Comparison of ENCODE assay signal across 9 cellular contexts in genomic region chr21:32410916-32411315, GRCh38. TPM values are rescaled to one million over a fixed set of nuclear protein-coding genes. Genes with fewer than 3 reads are reported as not detected.
DNase-seq lines count a peak whose midpoint lies in the region; ATAC-seq lines count a peak whose summit lies in the region.
"Had no signal": no experiment of that assay in that cellular context is flagged by ENCODE, and none has a peak within 500 bp of the region (broad histone marks: within the 10 kb centered on the region; RNA-seq: fewer than 3 reads in every experiment).

No MANE protein-coding gene starts in this region.

- H3K27ac ChIP-seq in GM23248, result no peak overlapping the region
- peak overlapping the region; percentile 92 for H3K27ac ChIP-seq in skeletal muscle tissue (ENCODE audit: low read depth, low read length)
- H3K27ac ChIP-seq: KMS-11 had no signal

- H3K27me3 ChIP-seq in GM23248 (replicated peaks; ENCODE audit: insufficient read depth) (no peaks in the 10 kb centered on the region), skeletal muscle tissue (ENCODE audit: control insufficient read depth in 3 of 3, insufficient read depth in 3 of 3, low read length in 3 of 3) (no peaks in the 10 kb centered on the region)

- H3K4me3 ChIP-seq in GM23248 (peak overlapping the region; percentile 79; the same call in 1 of the 2 replicates), skeletal muscle tissue (ENCODE audit: low read length in 3 of 3) (peak overlapping the region in 2 of 3 donors; percentile 82 to 84)

- peak overlapping the region; percentile 90 for H3K27ac Mint-ChIP-seq in activated T-cell treated with anti-CD3 and anti-CD28 coated beads, Interleukin-2, amount 50 U/mL, for 72 hours

- no peaks in the 10 kb centered on the region for H4K20me1 ChIP-seq in GM23248 (ENCODE audit: insufficient read depth)

- peak overlapping the region; percentile 98 for H3K4me2 ChIP-seq in GM23248 (ENCODE audit: unreplicated experiment)
- H3K4me2 ChIP-seq: KMS-11 had no signal

- no peaks in the 10 kb centered on the region for H3K79me2 ChIP-seq in GM23248 (ENCODE audit: insufficient read depth)

- H3K4me1 ChIP-seq in GM23248 (ENCODE audit: insufficient read depth), result no peaks in the 10 kb centered on the region
- H3K4me1 ChIP-seq in skeletal muscle tissue (ENCODE audit: control insufficient read depth in 3 of 3, insufficient read depth in 3 of 3, low read length in 3 of 3), result peaks cover 9 to 26% (median 18%) of the 10 kb centered on the region in 3 donors

- no peaks in the 10 kb centered on the region for H3K9me2 ChIP-seq in GM23248 (ENCODE audit: insufficient read depth)

- 74 to 75% methylated on average over 5 of the region's 5 CpGs for WGBS in GM23248 (ENCODE audit: low coverage in 1 of 2, low lambda C conversion rate in 2 of 2, missing lambda C conversion rate in 2 of 2), 2 experiments

- no peaks in the 10 kb centered on the region for H3K36me3 ChIP-seq in GM23248 (ENCODE audit: low read depth)
- no peaks in the 10 kb centered on the region for H3K36me3 ChIP-seq in skeletal muscle tissue (ENCODE audit: control insufficient read depth in 3 of 3, insufficient read depth in 3 of 3, low read length in 3 of 3)

- H3K4me1 Mint-ChIP-seq in activated T-cell treated with anti-CD3 and anti-CD28 coated beads, Interleukin-2, amount 50 U/mL, for 72 hours (ENCODE audit: low read depth), result peaks cover 42% of the 10 kb centered on the region

- H3F3A ChIP-seq in GM23248 (ENCODE audit: insufficient read depth), result peaks cover 17% of the 10 kb centered on the region

- no peak for ATAC-seq in activated T-cell treated with anti-CD3 and anti-CD28 coated beads, Interleukin-2, amount 50 U/mL, for 72 hours (replicated peaks in 1 of 2)
- no peak for ATAC-seq in HG02840 (IDR thresholded peaks at IDR 0.05; ENCODE audit: low FRiP score, unreplicated experiment)

- H3K27me3 Mint-ChIP-seq in activated T-cell treated with anti-CD3 and anti-CD28 coated beads, Interleukin-2, amount 50 U/mL, for 72 hours (ENCODE audit: low read depth), result no peaks in the 10 kb centered on the region

- DNase-seq in GM23248 (no peak), globus pallidus (ENCODE audit: low spot score) (peak; percentile 68), AG20443 (ENCODE audit: low spot score) (no peak), NCI-H146 treated with DMSO at 0.1 percent for 48 hours (lab: John Stamatoyannopoulos, UW; ENCODE audit: unreplicated experiment) (no peak), Kasumi-1 (lab: John Stamatoyannopoulos, UW) (no peak)
- no peak for DNase-seq in activated T-cell treated with anti-CD3 and anti-CD28 coated beads, Interleukin-2, amount 50 U/mL, for 72 hours

- H3K9me3 Mint-ChIP-seq in activated T-cell treated with anti-CD3 and anti-CD28 coated beads, Interleukin-2, amount 50 U/mL, for 72 hours, result peaks cover 0 to 2% of the 10 kb centered on the region in 2 donors

- in situ Hi-C loops in GM23248 (cut with MboI), result no loop called here

- H3K9ac ChIP-seq in GM23248 (peak overlapping the region; percentile 91), skeletal muscle tissue (ENCODE audit: low read depth in 1 of 3, low read length in 3 of 3) (peak overlapping the region in 2 of 3 donors; percentile 34 to 88)
- H3K9ac ChIP-seq: KMS-11 had no signal

- H2AFZ ChIP-seq in GM23248, result peak overlapping the region; percentile 93

- peaks cover 1 to 2% of the 10 kb centered on the region in 2 donors for H3K36me3 Mint-ChIP-seq in activated T-cell treated with anti-CD3 and anti-CD28 coated beads, Interleukin-2, amount 50 U/mL, for 72 hours (ENCODE audit: insufficient read depth in 2 of 2)

- peak overlapping the region; percentile 96 to 97 for H3K4me3 Mint-ChIP-seq in activated T-cell treated with anti-CD3 and anti-CD28 coated beads, Interleukin-2, amount 50 U/mL, for 72 hours

- H3K9me3 ChIP-seq in GM23248 (ENCODE audit: low read depth) (no peaks in the 10 kb centered on the region), skeletal muscle tissue (ENCODE audit: control insufficient read depth in 3 of 3, low read length in 3 of 3) (no peaks in the 10 kb centered on the region)

RNA-seq across cellular contexts. Expression of gene EVA1C, which starts 1.6 kb away (rescaled TPM):
- total RNA-seq in GM23248 (2014; rRNA removed; shearing (Covaris generic)), result 0.89 and 2.2 TPM in 2 replicates
- polyA plus RNA-seq in GM23248 (2016; fragmentation: Nextera tagmentation; extraction: Ambion mirVana), result 1.3 and 1.9 TPM in 2 replicates
- total RNA-seq in activated T-cell treated with anti-CD3 and anti-CD28 coated beads, Interleukin-2, amount 50 U/mL, for 72 hours, result 1 to 10 TPM; 8.5 to 8.9 TPM
- 0.52 TPM for total RNA-seq in skeletal muscle tissue

RNA-seq across cellular contexts. Expression of gene URB1, which starts 18.1 kb away (rescaled TPM):
- total RNA-seq in GM23248 (2014; rRNA removed; shearing (Covaris generic)), result 15.7 and 20.4 TPM in 2 replicates
- 4.6 and 4.9 TPM in 2 replicates for polyA plus RNA-seq in GM23248 (2016; fragmentation: Nextera tagmentation; extraction: Ambion mirVana)
- 10 to 100 TPM; 15.4 to 16.7 TPM for total RNA-seq in activated T-cell treated with anti-CD3 and anti-CD28 coated beads, Interleukin-2, amount 50 U/mL, for 72 hours
- total RNA-seq in skeletal muscle tissue, result 21.4 TPM
